In genomic region chr6:113488812-113489685, GRCh38 we compare ENCODE assay signal across 1 cellular context.
TF ChIP-seq lines count a peak whose summit lies in the region.

No MANE protein-coding gene starts in this region.

TF ChIP-seq in H1, 55 proteins besides CTCF, POLR2A, EP300 and RAD21 (continued from another document):
- TF ChIP-seq CHD7 (IDR thresholded peaks at IDR 0.05; ENCODE audit: insufficient replicate concordance, low read length) (no peak), HDAC6 (IDR thresholded peaks at IDR 0.05; ENCODE audit: low read depth, low read length) (no peak), POLR2AphosphoS5 (IDR thresholded peaks at IDR 0.05; ENCODE audit: low read depth, low read length) (no peak), SIX5 (IDR thresholded peaks at IDR 0.05; ENCODE audit: low read depth, low read length) (no peak), PHF8 (conservative IDR thresholded peaks at IDR 0.05; ENCODE audit: low read depth, low read length) (no peak), TEAD4 (IDR thresholded peaks at IDR 0.05; ENCODE audit: low read depth, low read length) (no peak), CBX8 (IDR thresholded peaks at IDR 0.05; ENCODE audit: borderline replicate concordance, low read depth, low read length) (no peak), SP4 (IDR thresholded peaks at IDR 0.05; ENCODE audit: low read length) (no peak), NANOG (IDR thresholded peaks at IDR 0.05; ENCODE audit: insufficient read depth, low read depth, low read length, poor library complexity, severe bottlenecking) (no peak), SRF (IDR thresholded peaks at IDR 0.05; ENCODE audit: low read depth, low read length) (no peak), ZNF274 (IDR thresholded peaks at IDR 0.05; ENCODE audit: borderline replicate concordance, extremely low read depth, low read length) (no peak), TBP (IDR thresholded peaks at IDR 0.05; ENCODE audit: low read depth, low read length) (no peak)
- TF ChIP-seq, protein P1, sequence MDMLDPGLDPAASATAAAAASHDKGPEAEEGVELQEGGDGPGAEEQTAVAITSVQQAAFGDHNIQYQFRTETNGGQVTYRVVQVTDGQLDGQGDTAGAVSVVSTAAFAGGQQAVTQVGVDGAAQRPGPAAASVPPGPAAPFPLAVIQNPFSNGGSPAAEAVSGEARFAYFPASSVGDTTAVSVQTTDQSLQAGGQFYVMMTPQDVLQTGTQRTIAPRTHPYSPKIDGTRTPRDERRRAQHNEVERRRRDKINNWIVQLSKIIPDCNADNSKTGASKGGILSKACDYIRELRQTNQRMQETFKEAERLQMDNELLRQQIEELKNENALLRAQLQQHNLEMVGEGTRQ (IDR thresholded peaks at IDR 0.05; ENCODE audit: low read length): no peak
